Comparison of ENCODE assay signal across 16 cellular contexts in genomic region chr2:15634846-15635490, GRCh38. TPM values are rescaled to one million over a fixed set of nuclear protein-coding genes. Genes with fewer than 3 reads are reported as not detected.
A peak's percentile ranks its signal among the peaks of the same experiment; 100 is the strongest.
DNase-seq lines count a peak whose midpoint lies in the region; ATAC-seq and TF ChIP-seq lines count a peak whose summit lies in the region.
"Had no signal": no experiment of that assay in that cellular context is flagged by ENCODE, and none has a peak within 500 bp of the region (broad histone marks: within the 10 kb centered on the region; RNA-seq: fewer than 3 reads in every experiment).

No MANE protein-coding gene starts in this region.

- DNase-seq in CD4-positive, alpha-beta memory T cell = no peak
- DNase-seq in WTC11 (ENCODE audit: low spot score) (no peak), fibroblast of peridontal ligament (ENCODE audit: extremely low read depth) (peak; percentile 31), omental fat pad (ENCODE audit: low spot score) (no peak), germinal center (ENCODE audit: low spot score) (no peak), H4 (ENCODE audit: low spot score) (no peak)
- DNase-seq: activated gamma-delta T cell treated with Interleukin-2 at 50 U/mL for 16 hours; AML-193; Karpas-422; left colon; NCI-H1092; NCI-H524 treated with DMSO at 0.1 percent for 48 hours; ovary; stimulated activated CD4-positive, alpha-beta T cell treated with anti-CD3 and anti-CD28 coated beads, Interleukin-2, amount 100 ng/mL, for 24 hours had no signal

- intact Hi-C loops in CD4-positive, alpha-beta memory T cell (cut with micrococcal nuclease) = loop anchor here (5.0 kb wide), 1 partner anchor 687 kb away; no protein-coding TSS in a partner anchor

- no peaks in the 10 kb centered on the region for H3K27me3 Mint-ChIP-seq in CD4-positive, alpha-beta memory T cell
- H3K27me3 Mint-ChIP-seq in WTC11 (ENCODE audit: low read depth) = no peaks in the 10 kb centered on the region

- H3K9me3 ChIP-seq in CD4-positive, alpha-beta memory T cell (ENCODE audit: control insufficient read depth in 1 of 2, low read length in 2 of 2) = no peaks in the 10 kb centered on the region
- H3K9me3 ChIP-seq: ovary had no signal

- CTCF ChIA-PET in CD4-positive, alpha-beta memory T cell (lab: Charles Lee; ENCODE audit: partially characterized antibody) = interaction anchor here (1.0 to 2.2 kb wide), 3 partner anchors 26 to 974 kb away, joined by 3 to 7 read pairs (median 4); no protein-coding TSS in a partner anchor
- CTCF ChIA-PET in WTC11 (lab: Charles Lee) = interaction anchor here (0.6 to 1.0 kb wide), 2 partner anchors 113 to 890 kb away, joined by 3 read pairs; no protein-coding TSS in a partner anchor

- ATAC-seq in WTC11 (no peak), omental fat pad (ENCODE audit: low FRiP score) (peak; percentile 33), GM21737 (IDR thresholded peaks at IDR 0.05; ENCODE audit: unreplicated experiment) (no peak), HG03045 (IDR thresholded peaks at IDR 0.05; ENCODE audit: unreplicated experiment) (no peak)
- ATAC-seq: left colon had no signal

- H3K36me3 ChIP-seq in CD4-positive, alpha-beta memory T cell (ENCODE audit: insufficient read depth, low read length) = peaks cover 24% of the 10 kb centered on the region
- H3K36me3 ChIP-seq: ovary had no signal

- H3K4me3 Mint-ChIP-seq in CD4-positive, alpha-beta memory T cell = no peak overlapping the region
- no peak overlapping the region for H3K4me3 Mint-ChIP-seq in WTC11

- POLR2A ChIA-PET in CD4-positive, alpha-beta memory T cell (lab: Charles Lee; ENCODE audit: partially characterized antibody) = no interaction called here
- POLR2A ChIA-PET in WTC11 (lab: Charles Lee) = interaction anchor here (0.7 kb wide), 1 partner anchor 521 kb away, joined by 6 read pairs; no protein-coding TSS in a partner anchor

- H3K36me3 Mint-ChIP-seq in CD4-positive, alpha-beta memory T cell = peaks cover 25 to 58% of the 10 kb centered on the region in 2 donors
- peaks cover 42% of the 10 kb centered on the region for H3K36me3 Mint-ChIP-seq in WTC11

- no peaks in the 10 kb centered on the region for H3K4me1 ChIP-seq in CD4-positive, alpha-beta memory T cell (ENCODE audit: insufficient read depth, low read length)

- no peak overlapping the region for H3K4me3 ChIP-seq in CD4-positive, alpha-beta memory T cell (ENCODE audit: low read length in 2 of 2)
- H3K4me3 ChIP-seq: ovary had no signal

- no peak for TF ChIP-seq CTCF in WTC11 (IDR thresholded peaks at IDR 0.05)
- TF ChIP-seq CTCF in omental fat pad (IDR thresholded peaks at IDR 0.05) = no peak

- H3K27me3 ChIP-seq in CD4-positive, alpha-beta memory T cell (ENCODE audit: insufficient read depth, low read length) = no peaks in the 10 kb centered on the region
- H3K27me3 ChIP-seq: ovary had no signal

- H3K27ac ChIP-seq in CD4-positive, alpha-beta memory T cell (ENCODE audit: low read depth, low read length) = no peak overlapping the region
- H3K27ac ChIP-seq: ovary had no signal

- no peaks in the 10 kb centered on the region for H3K9me3 Mint-ChIP-seq in CD4-positive, alpha-beta memory T cell
- H3K9me3 Mint-ChIP-seq in WTC11 = no peaks in the 10 kb centered on the region

- H3K4me1 Mint-ChIP-seq in CD4-positive, alpha-beta memory T cell = peaks cover 0 to 5% (median 0%) of the 10 kb centered on the region in 4 donors
- peaks cover 25% of the 10 kb centered on the region for H3K4me1 Mint-ChIP-seq in WTC11

- peak overlapping the region in 5 of 7 donors; percentile 13 to 65 (median 32) for H3K27ac Mint-ChIP-seq in CD4-positive, alpha-beta memory T cell
- H3K27ac Mint-ChIP-seq in WTC11 = peak overlapping the region; percentile 73

TF ChIP-seq in WTC11, 78 proteins besides CTCF, POLR2A, EP300 and RAD21:
- TF ChIP-seq KAT7 (CRISPR knock-in tag; IDR thresholded peaks at IDR 0.05; ENCODE audit: borderline replicate concordance) (no peak), CBFB (CRISPR knock-in tag; IDR thresholded peaks at IDR 0.05; ENCODE audit: low read depth) (no peak), ZSCAN18 (CRISPR knock-in tag; IDR thresholded peaks at IDR 0.05) (no peak), SP1 (CRISPR knock-in tag; conservative IDR thresholded peaks at IDR 0.05) (no peak), NFE2L1 (CRISPR knock-in tag; IDR thresholded peaks at IDR 0.05) (no peak), RORB (CRISPR knock-in tag; IDR thresholded peaks at IDR 0.05) (no peak), TEAD4 (CRISPR knock-in tag; IDR thresholded peaks at IDR 0.05) (no peak), JAZF1 (CRISPR knock-in tag; IDR thresholded peaks at IDR 0.05) (no peak), NFATC4 (CRISPR knock-in tag; IDR thresholded peaks at IDR 0.05) (no peak), ZNF138 (CRISPR knock-in tag; conservative IDR thresholded peaks at IDR 0.05) (no peak), ATF2 (CRISPR knock-in tag; IDR thresholded peaks at IDR 0.05; ENCODE audit: borderline replicate concordance, low read depth) (no peak)
- TF ChIP-seq, protein P1, sequence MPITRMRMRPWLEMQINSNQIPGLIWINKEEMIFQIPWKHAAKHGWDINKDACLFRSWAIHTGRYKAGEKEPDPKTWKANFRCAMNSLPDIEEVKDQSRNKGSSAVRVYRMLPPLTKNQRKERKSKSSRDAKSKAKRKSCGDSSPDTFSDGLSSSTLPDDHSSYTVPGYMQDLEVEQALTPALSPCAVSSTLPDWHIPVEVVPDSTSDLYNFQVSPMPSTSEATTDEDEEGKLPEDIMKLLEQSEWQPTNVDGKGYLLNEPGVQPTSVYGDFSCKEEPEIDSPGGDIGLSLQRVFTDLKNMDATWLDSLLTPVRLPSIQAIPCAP (CRISPR knock-in tag; IDR thresholded peaks at IDR 0.05) = no peak

RNA-seq across cellular contexts. Expression of gene DDX1, which starts 43.3 kb away (rescaled TPM):
- total RNA-seq in CD4-positive, alpha-beta memory T cell = 10 to 100 TPM; 58.3 to 61.7 TPM
- 10 to 100 TPM; 53.3 to 55.9 TPM for polyA plus RNA-seq in CD4-positive, alpha-beta memory T cell
- total RNA-seq in WTC11 (2021) (103 to 115 TPM (median 104 TPM) in 3 replicates), omental fat pad (10 to 100 TPM; 48.7 to 60.0 (median 55.1) TPM)
- 46.2 and 53.1 TPM in 2 replicates for total RNA-seq in H4 (2014; rRNA removed; shearing (Covaris generic))
